ENCODE assay signal across 20 cellular contexts in the genomic region with DNA sequence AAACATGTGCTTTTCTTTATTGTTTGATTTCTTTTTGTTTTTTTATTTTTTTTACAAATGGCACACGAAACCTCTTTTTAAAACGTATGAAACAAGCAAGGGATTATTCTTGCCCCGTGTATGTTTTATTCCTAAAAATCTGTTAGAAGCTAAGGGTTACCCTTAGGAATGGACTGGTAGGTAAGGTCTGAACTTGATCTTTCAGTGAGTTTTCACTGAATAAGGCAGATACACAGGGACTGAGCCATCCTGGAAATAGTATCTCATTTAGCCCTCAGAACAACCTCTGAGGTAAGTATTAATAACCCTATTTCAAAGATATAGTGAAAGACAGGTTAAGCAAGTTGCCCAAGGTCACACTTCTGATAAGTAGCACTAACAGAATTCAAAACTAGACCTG. TPM values are rescaled to one million over a fixed set of nuclear protein-coding genes. Genes with fewer than 3 reads are reported as not detected.
DNase-seq lines count a peak whose midpoint lies in the region; ATAC-seq and TF ChIP-seq lines count a peak whose summit lies in the region.
"Had no signal": no experiment of that assay in that cellular context is flagged by ENCODE, and none has a peak within 500 bp of the region (broad histone marks: within the 10 kb centered on the region; RNA-seq: fewer than 3 reads in every experiment).

No MANE protein-coding gene starts in this region.

- no peak for TF ChIP-seq CTCF in OCI-LY7 (conservative IDR thresholded peaks at IDR 0.05; ENCODE audit: low read length)

- peaks cover 58% of the 10 kb centered on the region for H3K36me3 Mint-ChIP-seq in stimulated activated naive CD8-positive, alpha-beta T cell treated with anti-CD3 and anti-CD28 coated beads, Interleukin-15, Interleukin-2, amounts not matched to agents 100 ng/mL and 50 ng/mL, for 24 hours (ENCODE audit: low read depth)
- peaks cover 47% of the 10 kb centered on the region for H3K36me3 Mint-ChIP-seq in central memory CD8-positive, alpha-beta T cell (ENCODE audit: insufficient read depth)

- H3K9me3 Mint-ChIP-seq in stimulated activated naive CD8-positive, alpha-beta T cell treated with anti-CD3 and anti-CD28 coated beads, Interleukin-15, Interleukin-2, amounts not matched to agents 100 ng/mL and 50 ng/mL, for 24 hours: no peaks in the 10 kb centered on the region
- H3K9me3 Mint-ChIP-seq in central memory CD8-positive, alpha-beta T cell: no peaks in the 10 kb centered on the region

- H3K79me2 ChIP-seq in OCI-LY7 (ENCODE audit: insufficient read depth, low read depth, low read length): peaks cover 100% of the 10 kb centered on the region

- CTCF ChIA-PET in OCI-LY7 (lab: Charles Lee; ENCODE audit: unreplicated experiment): no interaction called here

- no peak overlapping the region for H3K4me3 ChIP-seq in OCI-LY7 (ENCODE audit: low read depth, low read length, poor library complexity, severe bottlenecking)
- H3K4me3 ChIP-seq: MG63 had no signal

- POLR2A ChIA-PET in OCI-LY7 (lab: Charles Lee): interaction anchor here (2.0 kb wide), 1 partner anchor 17 kb away, joined by 4 read pairs; no protein-coding TSS in a partner anchor

- H3K36me3 ChIP-seq in OCI-LY7 (ENCODE audit: insufficient read depth, low read length): peaks cover 45% of the 10 kb centered on the region
- H3K36me3 ChIP-seq: MG63 had no signal

- H3K9me3 ChIP-seq in OCI-LY7 (ENCODE audit: low read length): peaks cover 8% of the 10 kb centered on the region; the same call in 1 of the 2 replicates
- H3K9me3 ChIP-seq: heart left ventricle, MG63 had no signal

- no peak for ATAC-seq in stimulated activated naive CD8-positive, alpha-beta T cell treated with anti-CD3 and anti-CD28 coated beads, Interleukin-15, Interleukin-2, amounts not matched to agents 100 U/mL and 50 U/mL, for 24 hours
- ATAC-seq in central memory CD8-positive, alpha-beta T cell (replicated peaks; ENCODE audit: extremely low read depth, poor library complexity, severe bottlenecking): no peak
- ATAC-seq in HG03469 (IDR thresholded peaks at IDR 0.05; ENCODE audit: unreplicated experiment): no peak
- ATAC-seq: heart left ventricle had no signal

- H4K20me1 ChIP-seq in OCI-LY7 (ENCODE audit: insufficient read depth, low read length): no peaks in the 10 kb centered on the region

- no peak overlapping the region for H3K27ac ChIP-seq in OCI-LY7 (ENCODE audit: low read depth, low read length, poor library complexity, severe bottlenecking)

- H3K4me1 ChIP-seq in OCI-LY7 (ENCODE audit: insufficient read depth, low read length, poor library complexity, severe bottlenecking): peaks cover 85% of the 10 kb centered on the region

- H3K4me1 Mint-ChIP-seq in stimulated activated naive CD8-positive, alpha-beta T cell treated with anti-CD3 and anti-CD28 coated beads, Interleukin-15, Interleukin-2, amounts not matched to agents 100 ng/mL and 50 ng/mL, for 24 hours (ENCODE audit: low read depth): peaks cover 86% of the 10 kb centered on the region
- peaks cover 80% of the 10 kb centered on the region for H3K4me1 Mint-ChIP-seq in central memory CD8-positive, alpha-beta T cell

- DNase-seq in stimulated activated naive CD8-positive, alpha-beta T cell treated with anti-CD3 and anti-CD28 coated beads, Interleukin-15, Interleukin-2, amounts not matched to agents 100 U/mL and 50 U/mL, for 24 hours: no peak
- DNase-seq in OCI-LY7 (ENCODE audit: low spot score) (no peak), HUDEP-2 (lab: John Stamatoyannopoulos, UW; ENCODE audit: unreplicated experiment in 76 of 76) (no peak), foreskin melanocyte (no peak), OCI-M1 (lab: John Stamatoyannopoulos, UW) (no peak)
- DNase-seq in central memory CD8-positive, alpha-beta T cell (ENCODE audit: low spot score in 2 of 2): no peak
- DNase-seq: activated CD4-positive, alpha-beta T cell treated with anti-CD3 and anti-CD28 coated beads for 4 hours; activated effector memory CD4-positive, alpha-beta T cell treated with anti-CD3 and anti-CD28 coated beads, Interleukin-2, amount 50 U/mL, for 16 hours; HCEC 1CT; heart left ventricle; mammary epithelial cell; MG63; NCI-H226; NK-92 treated with Interleukin-12 subunit alpha and Interleukin-12 subunit beta, amount 100 ng/mL, for 24 hours; retina; Right ventricle myocardium superior; substantia nigra; T1000 had no signal

- H3K27me3 Mint-ChIP-seq in stimulated activated naive CD8-positive, alpha-beta T cell treated with anti-CD3 and anti-CD28 coated beads, Interleukin-15, Interleukin-2, amounts not matched to agents 100 ng/mL and 50 ng/mL, for 24 hours: no peaks in the 10 kb centered on the region
- no peaks in the 10 kb centered on the region for H3K27me3 Mint-ChIP-seq in central memory CD8-positive, alpha-beta T cell

- H3K27ac Mint-ChIP-seq in stimulated activated naive CD8-positive, alpha-beta T cell treated with anti-CD3 and anti-CD28 coated beads, Interleukin-15, Interleukin-2, amounts not matched to agents 100 ng/mL and 50 ng/mL, for 24 hours: peak overlapping the region; percentile 100
- peak overlapping the region; percentile 94 for H3K27ac Mint-ChIP-seq in central memory CD8-positive, alpha-beta T cell (ENCODE audit: low read depth)

- no peaks in the 10 kb centered on the region for H3K9me2 ChIP-seq in OCI-LY7 (ENCODE audit: insufficient read depth, low read length)

- intact Hi-C loops in OCI-LY7 (cut with micrococcal nuclease; ENCODE audit: unreplicated experiment): loop anchor here (10.0 kb wide), 3 partner anchors 526 to 746 kb away; a partner anchor contains a TSS

- BruUV-seq in OCI-LY7 (replicated peaks; lab: Mats Ljungman, UMichigan): no TSS peak

- peak overlapping the region; percentile 34 for H3K4me2 ChIP-seq in OCI-LY7 (ENCODE audit: low read length)

- H3K4me3 Mint-ChIP-seq in stimulated activated naive CD8-positive, alpha-beta T cell treated with anti-CD3 and anti-CD28 coated beads, Interleukin-15, Interleukin-2, amounts not matched to agents 100 ng/mL and 50 ng/mL, for 24 hours: peak overlapping the region; percentile 97
- peak overlapping the region; percentile 77 for H3K4me3 Mint-ChIP-seq in central memory CD8-positive, alpha-beta T cell

- no peak overlapping the region for H2AFZ ChIP-seq in OCI-LY7 (ENCODE audit: low read length)

RNA-seq across cellular contexts. Expression of a gene that starts 6.0 kb away (rescaled TPM):
- 119 and 134 TPM in 2 replicates for total RNA-seq in OCI-LY7 (2014; rRNA removed; shearing (Covaris generic))
- 180 and 186 TPM in 2 replicates for total RNA-seq in OCI-LY7 (2022)
- total RNA-seq: mammary epithelial cell had no signal
